In genomic region chr18:34729264-34729663, GRCh38 we compare ENCODE assay signal across 8 cellular contexts. TPM values are rescaled to one million over a fixed set of nuclear protein-coding genes. Genes with fewer than 3 reads are reported as not detected.
DNase-seq lines count a peak whose midpoint lies in the region; ATAC-seq and TF ChIP-seq lines count a peak whose summit lies in the region.

No MANE protein-coding gene starts in this region.

- TF ChIP-seq POLR2A in ovary (IDR thresholded peaks at IDR 0.05), result no peak

- intact Hi-C loops in ovary (cut with DNase I), result loop anchor here in 1 of 4 donors (10.0 kb wide), 1 partner anchor 56 kb away; no protein-coding TSS in a partner anchor

- H3K9me3 ChIP-seq in DND-41 (ENCODE audit: insufficient read depth, low read length, severe bottlenecking) (no peaks in the 10 kb centered on the region), parathyroid adenoma (ENCODE audit: control insufficient read depth, low read length) (no peaks in the 10 kb centered on the region), ovary (no peaks in the 10 kb centered on the region)

- no peak overlapping the region for H3K27ac ChIP-seq in DND-41 (ENCODE audit: low read length)
- H3K27ac ChIP-seq in parathyroid adenoma, result no peak overlapping the region
- H3K27ac ChIP-seq in ovary, result no peak overlapping the region

- ATAC-seq in DND-41 (ENCODE audit: insufficient read depth, low read depth) (peak; percentile 69; the same call in 1 of the 3 replicates), GM21723 (IDR thresholded peaks at IDR 0.05; ENCODE audit: unreplicated experiment) (peak; percentile 72), GM18517 (IDR thresholded peaks at IDR 0.05; ENCODE audit: unreplicated experiment) (no peak)

- DNase-seq in DND-41, result no peak
- peak; percentile 74 for DNase-seq in NCI-H2227 treated with DMSO at 0.1 percent for 48 hours (lab: John Stamatoyannopoulos, UW)
- DNase-seq in epithelial cell of esophagus (ENCODE audit: low read depth), result peak; percentile 65
- no peak for DNase-seq in ovary
- no peak for DNase-seq in NCI-H226

- H3K4me1 ChIP-seq in DND-41 (ENCODE audit: insufficient read depth, low read length) (no peaks in the 10 kb centered on the region), parathyroid adenoma (no peaks in the 10 kb centered on the region), ovary (ENCODE audit: insufficient read depth) (peaks cover 3% of the 10 kb centered on the region)

- TF ChIP-seq EP300 in ovary (IDR thresholded peaks at IDR 0.05), result no peak

- no peak overlapping the region for H2AFZ ChIP-seq in DND-41 (ENCODE audit: low read depth, low read length)
- H2AFZ ChIP-seq in parathyroid adenoma, result peak overlapping the region; percentile 67

- no peaks in the 10 kb centered on the region for H4K20me1 ChIP-seq in DND-41 (ENCODE audit: insufficient read depth, low read length)

- WGBS in ovary, 3 donors, result 49 to 62% (median 58%) methylated on average over 2 of the region's 2 CpGs

- H3K27me3 ChIP-seq in DND-41 (ENCODE audit: insufficient read depth, low read length, poor library complexity), result no peaks in the 10 kb centered on the region
- H3K27me3 ChIP-seq in parathyroid adenoma (ENCODE audit: control insufficient read depth, insufficient read depth, low read length), result no peaks in the 10 kb centered on the region
- no peaks in the 10 kb centered on the region for H3K27me3 ChIP-seq in ovary

- peak; percentile 46 for TF ChIP-seq CTCF in DND-41 (IDR thresholded peaks at IDR 0.05; ENCODE audit: borderline replicate concordance, extremely low read depth, low read length, poor library complexity, severe bottlenecking)
- peak; percentile 85 for TF ChIP-seq CTCF in epithelial cell of esophagus (IDR thresholded peaks at IDR 0.05; ENCODE audit: insufficient read depth, low read depth, low read length, missing control alignments)
- peak; percentile 52 for TF ChIP-seq CTCF in parathyroid adenoma (IDR thresholded peaks at IDR 0.05)
- TF ChIP-seq CTCF in ovary (IDR thresholded peaks at IDR 0.05), result no peak

- H3K9ac ChIP-seq in DND-41 (ENCODE audit: low read depth, low read length) (no peak overlapping the region), parathyroid adenoma (no peak overlapping the region)

- H3K36me3 ChIP-seq in DND-41 (ENCODE audit: insufficient read depth, low read length), result no peaks in the 10 kb centered on the region
- no peaks in the 10 kb centered on the region for H3K36me3 ChIP-seq in parathyroid adenoma (ENCODE audit: control insufficient read depth, insufficient read depth, low read length)
- no peaks in the 10 kb centered on the region for H3K36me3 ChIP-seq in ovary

- H3K4me2 ChIP-seq in DND-41 (ENCODE audit: insufficient read depth, low read length), result no peak overlapping the region
- H3K4me2 ChIP-seq in parathyroid adenoma (ENCODE audit: low read length), result peak overlapping the region; percentile 12

- H3K4me3 ChIP-seq in DND-41 (ENCODE audit: low read depth in 1 of 2, low read length in 2 of 2) (no peak overlapping the region), epithelial cell of esophagus (ENCODE audit: low read length) (no peak overlapping the region), parathyroid adenoma (ENCODE audit: low read depth, low read length) (no peak overlapping the region), ovary (no peak overlapping the region)

- H3K79me2 ChIP-seq in DND-41 (ENCODE audit: insufficient read depth, low read length) (no peaks in the 10 kb centered on the region), parathyroid adenoma (no peaks in the 10 kb centered on the region)

RNA-seq across cellular contexts. Expression of gene DTNA, which starts 19.2 kb away (rescaled TPM):
- total RNA-seq in ovary, result 10 to 100 TPM in 5 of 7 donors, 1 to 10 TPM in 2; 4.3 to 34.2 (median 18.4) TPM
- polyA plus RNA-seq in ovary, result 10 to 100 TPM in 1 of 2 donors, 1 to 10 TPM in 1; 8.3 to 30.4 TPM

Comparison
In these comparisons a context has a peak if more than half of its experiments do, and no peak if none do; other contexts are left out.
1. DNase-seq: peak in NCI-H2227 treated with DMSO at 0.1 percent for 48 hours (single experiment) and epithelial cell of esophagus (single experiment); none in DND-41 (single experiment), ovary (0 of 5) and NCI-H226 (single experiment).
2. CTCF ChIP-seq: peak in DND-41 (single experiment), epithelial cell of esophagus (single experiment) and parathyroid adenoma (single experiment); none in ovary (0 of 3).